ENCODE assay signal across 8 cellular contexts in the genomic region with DNA sequence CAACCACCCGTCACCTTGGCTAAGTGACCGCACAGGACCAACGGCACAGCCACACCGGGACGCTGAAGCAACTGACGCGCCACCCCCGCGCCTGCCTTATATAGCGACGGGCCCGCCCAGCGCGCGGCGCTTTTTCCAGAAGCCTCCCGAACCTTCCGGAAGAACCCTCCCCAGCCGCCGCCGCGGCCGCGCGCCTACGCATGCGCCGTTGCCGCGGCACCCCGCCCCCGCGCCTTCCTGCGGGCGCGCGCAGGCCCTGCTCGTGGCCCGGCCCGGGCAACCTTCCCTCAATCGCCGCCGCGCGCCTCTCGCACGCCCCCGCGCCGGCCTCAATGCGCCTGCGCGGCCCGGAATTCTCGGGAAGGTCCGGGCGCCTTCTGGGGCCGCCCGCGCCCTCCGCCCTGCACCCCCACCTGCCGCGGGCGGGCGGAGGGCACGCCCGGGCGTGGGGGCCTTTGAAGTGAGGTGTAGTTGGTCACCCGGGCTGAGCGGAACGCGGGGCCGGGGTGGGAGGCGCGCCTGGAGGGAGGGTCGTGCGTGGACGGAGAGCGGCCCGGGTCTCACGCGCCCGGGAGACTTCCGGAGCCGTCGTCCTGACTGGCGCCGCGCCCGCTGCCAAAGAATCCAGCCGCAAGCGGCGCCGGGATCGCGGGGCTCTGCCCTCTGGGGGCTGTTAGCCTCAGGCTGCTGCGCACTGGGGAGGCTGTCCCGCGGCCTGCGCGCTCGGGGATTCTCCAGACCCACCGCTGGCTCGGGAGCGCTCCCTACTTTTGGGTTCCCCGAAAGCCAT. TPM values are rescaled to one million over a fixed set of nuclear protein-coding genes. Genes with fewer than 3 reads are reported as not detected.
DNase-seq lines count a peak whose midpoint lies in the region; ATAC-seq and TF ChIP-seq lines count a peak whose summit lies in the region.

A gene (minus strand): TSS at position 73 of the 790 bp plus-strand sequence. CDS start 666 bp downstream, outside the sequence.

- H3K4me3 ChIP-seq in lower leg skin (ENCODE audit: low read depth, poor library complexity, severe bottlenecking) = peak within 1 kb of the TSS; percentile 68

- ATAC-seq in GM19397 (IDR thresholded peaks at IDR 0.05; ENCODE audit: unreplicated experiment) (peak; percentile 86), HG03565 (IDR thresholded peaks at IDR 0.05; ENCODE audit: unreplicated experiment) (peak; percentile 79)

- no peak for TF ChIP-seq CTCF in lower leg skin (IDR thresholded peaks at IDR 0.05)

- intact Hi-C loops in lower leg skin (cut with DNase I; ENCODE audit: low total_unique reads) = no loop called here

- DNase-seq in CD1c-positive myeloid dendritic cell (ENCODE audit: extremely low spot score) (peak; percentile 99), NCI-H82 (lab: John Stamatoyannopoulos, UW) (peak; percentile 89), dermis microvascular lymphatic vessel endothelial cell (ENCODE audit: low read depth in 2 of 2) (peak; percentile 82 to 93), lower leg skin (ENCODE audit: low spot score in 2 of 2) (peak; percentile 92 to 99)
- peak; percentile 95 to 96 for DNase-seq in activated CD4-positive, alpha-beta T cell treated with anti-CD3 and anti-CD28 coated beads, Interleukin-2, amount 50 U/mL, for 48 hours
- DNase-seq in stimulated activated CD4-positive, alpha-beta T cell treated with anti-CD3 and anti-CD28 coated beads, Interleukin-4, amount 100 ng/mL, for 4 hours = peak; percentile 94 to 99

- WGBS in lower leg skin, 2 donors = 0% methylated on average over 27 to 50 of the region's 106 CpGs

- peak in 1 of 2 donors; percentile 93 for TF ChIP-seq POLR2A in lower leg skin (IDR thresholded peaks at IDR 0.05)

RNA-seq across cellular contexts. Expression of the gene that starts here (rescaled TPM):
- total RNA-seq in dermis microvascular lymphatic vessel endothelial cell = 253 and 261 TPM in 2 replicates
- 100 to 1,000 TPM; 196 to 301 (median 255) TPM for total RNA-seq in lower leg skin

Comparison
In these comparisons a context has a peak if more than half of its experiments do, and no peak if none do; other contexts are left out.
1. Peak in every context shown above with its lines: DNase-seq, ATAC-seq and H3K4me3 ChIP-seq.